Comparison of ENCODE assay signal across 1 cellular context in the genomic region with DNA sequence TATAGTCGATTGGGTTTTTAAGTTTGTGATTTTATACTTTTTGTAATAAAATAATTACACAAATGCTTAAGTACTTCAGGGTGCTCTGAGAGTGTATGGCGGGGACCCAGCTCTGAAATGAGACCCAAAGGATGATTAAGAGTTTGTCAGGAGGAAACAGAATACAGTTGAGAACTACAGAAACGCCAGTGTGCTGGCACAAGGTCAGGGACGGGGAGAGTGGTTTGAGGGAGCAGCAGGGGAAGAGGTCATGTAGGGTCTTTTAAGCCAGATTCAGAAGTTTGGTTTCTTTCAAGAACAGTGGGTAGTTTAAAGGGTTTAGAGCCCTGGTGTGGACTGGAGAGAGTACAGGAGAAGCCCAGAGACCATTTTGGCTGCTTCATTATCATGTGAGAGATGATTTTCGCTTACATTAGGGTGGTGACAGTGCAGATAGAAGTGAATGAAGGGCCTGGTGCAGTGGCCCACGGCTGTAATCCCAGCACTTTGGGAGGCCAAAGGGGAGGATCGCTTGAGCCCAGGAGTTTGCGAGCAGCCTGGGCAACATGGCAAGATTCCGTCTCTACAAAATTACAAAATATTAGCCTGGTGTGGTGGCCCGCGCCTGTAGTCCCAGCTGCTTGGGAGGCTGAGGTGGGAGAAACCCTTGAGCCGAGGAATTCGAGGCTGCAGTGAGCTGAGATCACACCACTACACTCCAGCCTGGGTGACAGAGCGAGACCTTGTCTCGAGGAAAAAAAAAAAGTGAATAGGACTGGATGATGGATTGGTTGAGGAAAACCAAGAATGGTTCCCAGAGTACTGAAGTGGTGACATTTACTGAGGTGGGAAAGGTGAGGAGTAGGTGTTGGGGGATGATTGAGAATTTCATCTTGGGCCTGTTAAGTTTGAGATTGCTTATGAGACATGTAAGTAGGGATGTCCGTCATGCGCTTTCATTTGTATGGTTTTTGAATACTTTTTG.
TF ChIP-seq lines count a peak whose summit lies in the region.

No MANE protein-coding gene starts in this region.

TF ChIP-seq in HepG2, 621 proteins besides CTCF, POLR2A, EP300 and RAD21 (continued from another document):
- TF ChIP-seq UBTF (CRISPR knock-in tag; IDR thresholded peaks at IDR 0.05) = peak; percentile 18; the same call in 1 of the 2 replicates
